ENCODE assay signal across 21 cellular contexts in genomic region chr3:21668012-21668411, GRCh38.
DNase-seq lines count a peak whose midpoint lies in the region; ATAC-seq and TF ChIP-seq lines count a peak whose summit lies in the region.
"Had no signal": no experiment of that assay in that cellular context is flagged by ENCODE, and none has a peak within 500 bp of the region (broad histone marks: within the 10 kb centered on the region; RNA-seq: fewer than 3 reads in every experiment).

No MANE protein-coding gene starts in this region.

- H3F3A ChIP-seq in GM23338 (replicated peaks; ENCODE audit: low read depth) = no peaks in the 10 kb centered on the region

- H2BK120ac ChIP-seq in trophoblast cell (ENCODE audit: insufficient read depth, low read length, poor library complexity) = no peak overlapping the region

- H3K4me3 ChIP-seq in GM23338 (no peak overlapping the region), OCI-LY3 (ENCODE audit: low read length) (no peak overlapping the region), trophoblast cell (ENCODE audit: low read depth, low read length) (no peak overlapping the region)
- H3K4me3 ChIP-seq: HAP-1, K562 had no signal

- TF ChIP-seq CTCF in GM23338 (conservative IDR thresholded peaks at IDR 0.05; ENCODE audit: low read depth in 2 of 2) = no peak
- no peak for TF ChIP-seq CTCF in OCI-LY3 (IDR thresholded peaks at IDR 0.05; ENCODE audit: low read depth, low read length)
- TF ChIP-seq CTCF in WTC11 (IDR thresholded peaks at IDR 0.05) = no peak

- H3K79me1 ChIP-seq in trophoblast cell (ENCODE audit: low read length) = no peaks in the 10 kb centered on the region

- no peak overlapping the region for H4K91ac ChIP-seq in trophoblast cell (ENCODE audit: low read depth, low read length)

- no peak overlapping the region for H3K27ac Mint-ChIP-seq in GM23338
- no peak overlapping the region for H3K27ac Mint-ChIP-seq in WTC11
- no peak overlapping the region for H3K27ac Mint-ChIP-seq in activated naive CD4-positive, alpha-beta T cell treated with anti-CD3 and anti-CD28 coated beads, Interleukin-2, amount 10 ng/mL, durations not matched to agents 7 days and 5 days
- H3K27ac Mint-ChIP-seq: CD4-positive, CD25-positive, alpha-beta regulatory T cell; CD8-positive, alpha-beta memory T cell had no signal

- no peaks in the 10 kb centered on the region for H3K9me2 ChIP-seq in GM23338 (ENCODE audit: insufficient read depth)

- no peak overlapping the region for H3K4me2 ChIP-seq in GM23338
- H3K4me2 ChIP-seq in OCI-LY3 (ENCODE audit: low read length) = no peak overlapping the region
- no peak overlapping the region for H3K4me2 ChIP-seq in trophoblast cell (ENCODE audit: low read length)

- POLR2A ChIA-PET in WTC11 (lab: Charles Lee) = interaction anchor here (0.5 kb wide), 1 partner anchor 94 kb away, joined by 3 read pairs; no protein-coding TSS in a partner anchor

- H2AFZ ChIP-seq in GM23338 = no peak overlapping the region
- peak overlapping the region; percentile 54 for H2AFZ ChIP-seq in OCI-LY3 (ENCODE audit: low read depth, low read length)
- H2AFZ ChIP-seq in trophoblast cell (ENCODE audit: insufficient read depth, low read length, poor library complexity) = no peak overlapping the region

- H3K27me3 Mint-ChIP-seq in GM23338 (ENCODE audit: insufficient read depth, low read depth, poor library complexity) (no peaks in the 10 kb centered on the region), WTC11 (ENCODE audit: low read depth) (no peaks in the 10 kb centered on the region)
- H3K27me3 Mint-ChIP-seq in activated naive CD4-positive, alpha-beta T cell treated with anti-CD3 and anti-CD28 coated beads, Interleukin-2, amount 10 ng/mL, durations not matched to agents 7 days and 5 days = no peaks in the 10 kb centered on the region
- H3K27me3 Mint-ChIP-seq: CD4-positive, CD25-positive, alpha-beta regulatory T cell; CD8-positive, alpha-beta memory T cell had no signal

- H3K27me3 ChIP-seq in GM23338 (ENCODE audit: insufficient read depth) (no peaks in the 10 kb centered on the region), OCI-LY3 (ENCODE audit: low read depth, low read length) (no peaks in the 10 kb centered on the region), trophoblast cell (ENCODE audit: insufficient read depth, low read length) (no peaks in the 10 kb centered on the region)
- H3K27me3 ChIP-seq: BE2C had no signal

- H3K4me1 Mint-ChIP-seq in GM23338 (peaks cover 36% of the 10 kb centered on the region), WTC11 (peaks cover 52% of the 10 kb centered on the region)
- H3K4me1 Mint-ChIP-seq in activated naive CD4-positive, alpha-beta T cell treated with anti-CD3 and anti-CD28 coated beads, Interleukin-2, amount 10 ng/mL, durations not matched to agents 7 days and 5 days = no peaks in the 10 kb centered on the region
- H3K4me1 Mint-ChIP-seq: CD4-positive, CD25-positive, alpha-beta regulatory T cell; CD8-positive, alpha-beta memory T cell had no signal

- H3K9me3 ChIP-seq in OCI-LY3 (ENCODE audit: insufficient read depth, low read length) (no peaks in the 10 kb centered on the region), trophoblast cell (ENCODE audit: insufficient read depth, low read depth, low read length) (no peaks in the 10 kb centered on the region)
- H3K9me3 ChIP-seq: BE2C, HAP-1 had no signal

- no peaks in the 10 kb centered on the region for H3K36me3 Mint-ChIP-seq in GM23338 (ENCODE audit: low read depth)
- H3K36me3 Mint-ChIP-seq in WTC11 = no peaks in the 10 kb centered on the region
- H3K36me3 Mint-ChIP-seq in activated naive CD4-positive, alpha-beta T cell treated with anti-CD3 and anti-CD28 coated beads, Interleukin-2, amount 10 ng/mL, durations not matched to agents 7 days and 5 days = no peaks in the 10 kb centered on the region
- H3K36me3 Mint-ChIP-seq: CD4-positive, CD25-positive, alpha-beta regulatory T cell; CD8-positive, alpha-beta memory T cell had no signal

- no peak overlapping the region for H2BK5ac ChIP-seq in trophoblast cell (ENCODE audit: low read depth, low read length, poor library complexity)

- WGBS in trophoblast cell (ENCODE audit: extremely low coverage, insufficient coverage, insufficient read length) = no CpG with 5 or more reads among the region's 1 CpG

- H3K18ac ChIP-seq in trophoblast cell (ENCODE audit: low read length) = no peak overlapping the region

- H3K4me3 Mint-ChIP-seq in GM23338 (no peak overlapping the region), WTC11 (no peak overlapping the region)
- no peak overlapping the region for H3K4me3 Mint-ChIP-seq in activated naive CD4-positive, alpha-beta T cell treated with anti-CD3 and anti-CD28 coated beads, Interleukin-2, amount 10 ng/mL, durations not matched to agents 7 days and 5 days
- H3K4me3 Mint-ChIP-seq: CD4-positive, CD25-positive, alpha-beta regulatory T cell; CD8-positive, alpha-beta memory T cell had no signal

- CTCF ChIA-PET in WTC11 (lab: Charles Lee) = interaction anchor here (1.2 kb wide), 1 partner anchor 84 kb away, joined by 4 read pairs; no protein-coding TSS in a partner anchor
- CTCF ChIA-PET in activated naive CD4-positive, alpha-beta T cell treated with anti-CD3 and anti-CD28 coated beads, Interleukin-2, amount 10 ng/mL, durations not matched to agents 7 days and 5 days (lab: Charles Lee) = no interaction called here

- ATAC-seq in GM23338 = peak; percentile 30; the same call in 2 of the 3 replicates
- ATAC-seq in WTC11 = 0 out of 2 replicates have a peak, but pooled peaks have one; percentile 15
- no peak for ATAC-seq in GM19397 (IDR thresholded peaks at IDR 0.05; ENCODE audit: unreplicated experiment)
- ATAC-seq: K562 had no signal

- no peak overlapping the region for H2AK5ac ChIP-seq in trophoblast cell (ENCODE audit: low read length)

- no peak overlapping the region for H4K12ac ChIP-seq in trophoblast cell (ENCODE audit: low read depth, low read length)

- H3K4ac ChIP-seq in trophoblast cell (ENCODE audit: low read depth, low read length) = no peak overlapping the region

- H3K14ac ChIP-seq in trophoblast cell (ENCODE audit: low read length) = no peak overlapping the region

- H3K27ac ChIP-seq in GM23338 (ENCODE audit: low read depth) (no peak overlapping the region), OCI-LY3 (ENCODE audit: low read length) (no peak overlapping the region), trophoblast cell (ENCODE audit: low read depth, low read length) (no peak overlapping the region)
- H3K27ac ChIP-seq: HL-60 had no signal

- H3K9ac ChIP-seq in OCI-LY3 (ENCODE audit: low read length) = no peak overlapping the region
- no peak overlapping the region for H3K9ac ChIP-seq in trophoblast cell (ENCODE audit: low read length)

- H3K9me3 Mint-ChIP-seq in GM23338 (no peaks in the 10 kb centered on the region), WTC11 (no peaks in the 10 kb centered on the region)
- H3K9me3 Mint-ChIP-seq in activated naive CD4-positive, alpha-beta T cell treated with anti-CD3 and anti-CD28 coated beads, Interleukin-2, amount 10 ng/mL, durations not matched to agents 7 days and 5 days = peaks cover 2% of the 10 kb centered on the region

- H3K36me3 ChIP-seq in GM23338 (ENCODE audit: insufficient read depth) (no peaks in the 10 kb centered on the region), OCI-LY3 (replicated peaks; ENCODE audit: low read depth, low read length) (no peaks in the 10 kb centered on the region), trophoblast cell (ENCODE audit: control insufficient read depth in 1 of 2, insufficient read depth in 2 of 2, low read length in 2 of 2) (no peaks in the 10 kb centered on the region)
- H3K36me3 ChIP-seq: BE2C, HAP-1 had no signal

- no peaks in the 10 kb centered on the region for H3K79me2 ChIP-seq in GM23338 (replicated peaks; ENCODE audit: insufficient read depth)
- H3K79me2 ChIP-seq in OCI-LY3 (ENCODE audit: low read length) = no peaks in the 10 kb centered on the region
- no peaks in the 10 kb centered on the region for H3K79me2 ChIP-seq in trophoblast cell (ENCODE audit: control insufficient read depth, insufficient read depth, low read length, poor library complexity)

- no peak overlapping the region for H2BK12ac ChIP-seq in trophoblast cell (ENCODE audit: low read length)

- no peak overlapping the region for H4K8ac ChIP-seq in trophoblast cell (ENCODE audit: low read depth, low read length)

- H3K23ac ChIP-seq in trophoblast cell (ENCODE audit: low read length) = no peak overlapping the region

- no peak for DNase-seq in GM23338 (ENCODE audit: low spot score)
- DNase-seq in WTC11 (ENCODE audit: low spot score) = no peak
- DNase-seq in trophoblast cell = peak; percentile 46 to 71
- DNase-seq in activated naive CD4-positive, alpha-beta T cell treated with anti-CD3 and anti-CD28 coated beads, Interleukin-2, amount 10 ng/mL, durations not matched to agents 7 days and 5 days = no peak
- DNase-seq in NCI-H1092 treated with DMSO at 0.1 percent for 48 hours (lab: John Stamatoyannopoulos, UW) = no peak
- DNase-seq in NCI-H524 treated with DMSO at 0.1 percent for 48 hours (lab: John Stamatoyannopoulos, UW) = no peak
- DNase-seq: ACHN; BE2C; C1 segment of cervical spinal cord; CD4-positive, CD25-positive, alpha-beta regulatory T cell; CD8-positive, alpha-beta memory T cell; COR-L47; DMS 273 treated with DMSO at 0.1 percent for 48 hours; DMS53; DND-41; EL had no signal

- no peaks in the 10 kb centered on the region for H4K20me1 ChIP-seq in GM23338 (replicated peaks; ENCODE audit: insufficient read depth)
- no peaks in the 10 kb centered on the region for H4K20me1 ChIP-seq in OCI-LY3 (ENCODE audit: insufficient read depth, low read length)

- H3K4me1 ChIP-seq in GM23338 (ENCODE audit: insufficient read depth) (peaks cover 16% of the 10 kb centered on the region; the same call in 1 of the 2 replicates), OCI-LY3 (ENCODE audit: low read length) (no peaks in the 10 kb centered on the region), trophoblast cell (ENCODE audit: control insufficient read depth in 1 of 2, insufficient read depth in 2 of 2, low read length in 2 of 2) (no peaks in the 10 kb centered on the region)
- H3K4me1 ChIP-seq: BE2C, HAP-1 had no signal

Comparison
In these comparisons a context has a peak if more than half of its experiments do, and no peak if none do; other contexts are left out.
1. DNase-seq: peak in trophoblast cell (2 of 2); none in GM23338 (single experiment), WTC11 (single experiment), activated naive CD4-positive, alpha-beta T cell treated with anti-CD3 and anti-CD28 coated beads, Interleukin-2, amount 10 ng/mL, durations not matched to agents 7 days and 5 days (single experiment), NCI-H1092 treated with DMSO at 0.1 percent for 48 hours (single experiment) and NCI-H524 treated with DMSO at 0.1 percent for 48 hours (single experiment).